In genomic region chr1:84165566-84165965, GRCh38 we compare ENCODE assay signal across 1 cellular context.
TF ChIP-seq lines count a peak whose summit lies in the region.

No MANE protein-coding gene starts in this region.

TF ChIP-seq in GM23338, 12 proteins besides CTCF, POLR2A, EP300 and RAD21 (continued from another document):
- TF ChIP-seq ZNF462 (CRISPR knock-in tag; IDR thresholded peaks at IDR 0.05) (no peak), REST (IDR thresholded peaks at IDR 0.05; ENCODE audit: unreplicated experiment) (no peak), NANOG (IDR thresholded peaks at IDR 0.05; ENCODE audit: borderline replicate concordance) (no peak), ZNF114 (CRISPR knock-in tag; IDR thresholded peaks at IDR 0.05) (no peak)
